13 cellular contexts compared by ENCODE assay signal in the genomic region with DNA sequence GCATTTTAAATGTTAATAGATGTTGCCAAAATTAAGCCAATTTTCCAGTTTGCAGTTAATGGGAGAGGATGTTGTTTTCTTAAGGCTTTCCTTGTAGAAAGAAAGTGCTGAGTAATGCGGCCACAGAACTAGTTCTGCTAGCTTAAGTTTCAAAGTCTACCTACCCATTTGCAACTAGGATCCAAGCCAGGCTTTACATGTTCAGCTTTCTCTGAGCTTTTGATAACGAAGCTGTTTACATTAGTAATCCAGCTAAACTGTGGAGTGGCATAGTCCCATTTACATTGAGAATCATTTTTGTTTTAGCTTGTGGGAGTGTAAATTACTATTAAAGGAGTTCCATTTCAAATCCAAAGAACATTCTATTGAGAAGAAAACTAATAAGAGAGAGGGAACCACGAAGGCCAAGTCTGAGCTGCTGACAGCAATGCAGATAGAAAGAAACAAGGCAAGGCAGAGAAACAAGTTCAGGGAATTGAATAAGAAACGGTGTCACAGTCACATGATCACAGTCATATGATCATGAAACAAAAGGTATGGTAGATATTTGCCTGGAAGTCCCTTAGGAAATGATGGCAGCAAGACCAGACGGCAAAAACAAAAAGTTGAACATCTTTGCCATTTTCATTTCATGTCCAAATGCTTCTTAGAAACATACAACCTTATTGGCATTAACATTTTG.
DNase-seq lines count a peak whose midpoint lies in the region; ATAC-seq and TF ChIP-seq lines count a peak whose summit lies in the region.
"Had no signal": no experiment of that assay in that cellular context is flagged by ENCODE, and none has a peak within 500 bp of the region (broad histone marks: within the 10 kb centered on the region; RNA-seq: fewer than 3 reads in every experiment).

No MANE protein-coding gene starts in this region.

- 0 out of 2 replicates have a peak, but pooled peaks cover 5% of the 10 kb centered on the region for H3K36me3 Mint-ChIP-seq in HFFc6 (ENCODE audit: low read depth)
- H3K36me3 Mint-ChIP-seq: CD8-positive, alpha-beta memory T cell had no signal

- TF ChIP-seq POLR2A in ovary (IDR thresholded peaks at IDR 0.05) (no peak), gastrocnemius medialis (IDR thresholded peaks at IDR 0.05) (no peak)

- in situ Hi-C loops in gastrocnemius medialis (cut with MboI; ENCODE audit: low sequenced_read_pairs in 4 of 4) = loop anchor here in 1 of 4 donors (25.0 kb wide), 1 partner anchor 321 kb away; no protein-coding TSS in a partner anchor

- no peak overlapping the region for H3K4me3 Mint-ChIP-seq in HFFc6
- H3K4me3 Mint-ChIP-seq: CD8-positive, alpha-beta memory T cell had no signal

- no peaks in the 10 kb centered on the region for H3K9me3 Mint-ChIP-seq in HFFc6

- WGBS in ovary, 3 donors = 37 to 58% (median 56%) methylated on average over 5 of the region's 5 CpGs

- TF ChIP-seq CTCF in HFFc6 (IDR thresholded peaks at IDR 0.05) (no peak), RWPE1 (conservative IDR thresholded peaks at IDR 0.05; ENCODE audit: low read depth) (no peak), fibroblast of the aortic adventitia (IDR thresholded peaks at IDR 0.05; ENCODE audit: insufficient read depth, low read length) (no peak), ovary (IDR thresholded peaks at IDR 0.05) (no peak), gastrocnemius medialis (IDR thresholded peaks at IDR 0.05 in 4 of 5, conservative IDR thresholded peaks at IDR 0.05 in 1 of 5) (no peak), lower lobe of right lung (IDR thresholded peaks at IDR 0.05) (no peak)

- CTCF ChIA-PET in RWPE1 (lab: Yijun Ruan, JAX) = interaction anchor here (1.0 kb wide), 1 partner anchor 9 kb away, joined by 4 read pairs; no protein-coding TSS in a partner anchor

- intact Hi-C loops in ovary (cut with DNase I) (no loop called here), gastrocnemius medialis (cut with DNase I; ENCODE audit: low total_unique reads) (no loop called here), lower lobe of right lung (cut with DNase I) (no loop called here)

- peaks cover 1% of the 10 kb centered on the region; the same call in 1 of the 2 replicates for H3K27me3 Mint-ChIP-seq in HFFc6 (ENCODE audit: insufficient read depth)
- H3K27me3 Mint-ChIP-seq: CD8-positive, alpha-beta memory T cell had no signal

- TF ChIP-seq EP300 in ovary (IDR thresholded peaks at IDR 0.05) = no peak

- H3K36me3 ChIP-seq in ovary (no peaks in the 10 kb centered on the region), gastrocnemius medialis (no peaks in the 10 kb centered on the region), lower lobe of right lung (no peaks in the 10 kb centered on the region)

- H3K9me3 ChIP-seq in ovary (no peaks in the 10 kb centered on the region), gastrocnemius medialis (no peaks in the 10 kb centered on the region), lower lobe of right lung (no peaks in the 10 kb centered on the region)

- no peaks in the 10 kb centered on the region for H3K27me3 ChIP-seq in ovary
- no peaks in the 10 kb centered on the region for H3K27me3 ChIP-seq in gastrocnemius medialis
- H3K27me3 ChIP-seq in lower lobe of right lung (ENCODE audit: low read depth) = no peaks in the 10 kb centered on the region

- H3K4me1 ChIP-seq in ovary (ENCODE audit: insufficient read depth) (peaks cover 1% of the 10 kb centered on the region), gastrocnemius medialis (no peaks in the 10 kb centered on the region), lower lobe of right lung (peaks cover 12% of the 10 kb centered on the region)

- no peak for DNase-seq in HFFc6
- DNase-seq in RWPE1 (ENCODE audit: low spot score) = peak; percentile 13
- DNase-seq in fibroblast of the aortic adventitia (ENCODE audit: low read depth) = peak; percentile 52
- DNase-seq in renal cortical epithelial cell (ENCODE audit: low read depth) = peak; percentile 80
- no peak for DNase-seq in ovary
- no peak for DNase-seq in gastrocnemius medialis
- DNase-seq in lower lobe of right lung = no peak
- DNase-seq in foreskin melanocyte = no peak
- DNase-seq: activated T-cell treated with anti-CD3 and anti-CD28 coated beads, Interleukin-2, amount 50 U/mL, for 48 hours; CD8-positive, alpha-beta memory T cell; cortex of kidney; NCI-H1694 treated with DMSO at 0.1 percent for 48 hours; stimulated activated CD4-positive, alpha-beta T cell treated with anti-CD3 and anti-CD28 coated beads, Interleukin-2, amount 100 ng/mL, for 48 hours had no signal

- peak overlapping the region; percentile 67 for H3K27ac Mint-ChIP-seq in HFFc6
- H3K27ac Mint-ChIP-seq: CD8-positive, alpha-beta memory T cell had no signal

- peaks cover 73% of the 10 kb centered on the region for H3K4me1 Mint-ChIP-seq in HFFc6 (ENCODE audit: low read depth)
- H3K4me1 Mint-ChIP-seq: CD8-positive, alpha-beta memory T cell had no signal

- H3K27ac ChIP-seq in RWPE1 (no peak overlapping the region), ovary (no peak overlapping the region), gastrocnemius medialis (no peak overlapping the region), lower lobe of right lung (no peak overlapping the region)

- POLR2A ChIA-PET in RWPE1 (lab: Yijun Ruan, JAX; ENCODE audit: low non-redundant PET) = no interaction called here

- ATAC-seq in gastrocnemius medialis (no peak), lower lobe of right lung (no peak)

- no peak overlapping the region for H3K4me3 ChIP-seq in fibroblast of the aortic adventitia (ENCODE audit: low read depth, low read length)
- H3K4me3 ChIP-seq in ovary = no peak overlapping the region
- H3K4me3 ChIP-seq in gastrocnemius medialis = no peak overlapping the region
- H3K4me3 ChIP-seq in lower lobe of right lung = no peak overlapping the region

Comparison
In these comparisons a context has a peak if more than half of its experiments do, and no peak if none do; other contexts are left out.
1. DNase-seq: peak in RWPE1 (single experiment), fibroblast of the aortic adventitia (single experiment) and renal cortical epithelial cell (single experiment); none in HFFc6 (single experiment), ovary (0 of 5), gastrocnemius medialis (0 of 2), lower lobe of right lung (single experiment) and foreskin melanocyte (single experiment).